ENCODE assay signal across 1 cellular context in the genomic region with DNA sequence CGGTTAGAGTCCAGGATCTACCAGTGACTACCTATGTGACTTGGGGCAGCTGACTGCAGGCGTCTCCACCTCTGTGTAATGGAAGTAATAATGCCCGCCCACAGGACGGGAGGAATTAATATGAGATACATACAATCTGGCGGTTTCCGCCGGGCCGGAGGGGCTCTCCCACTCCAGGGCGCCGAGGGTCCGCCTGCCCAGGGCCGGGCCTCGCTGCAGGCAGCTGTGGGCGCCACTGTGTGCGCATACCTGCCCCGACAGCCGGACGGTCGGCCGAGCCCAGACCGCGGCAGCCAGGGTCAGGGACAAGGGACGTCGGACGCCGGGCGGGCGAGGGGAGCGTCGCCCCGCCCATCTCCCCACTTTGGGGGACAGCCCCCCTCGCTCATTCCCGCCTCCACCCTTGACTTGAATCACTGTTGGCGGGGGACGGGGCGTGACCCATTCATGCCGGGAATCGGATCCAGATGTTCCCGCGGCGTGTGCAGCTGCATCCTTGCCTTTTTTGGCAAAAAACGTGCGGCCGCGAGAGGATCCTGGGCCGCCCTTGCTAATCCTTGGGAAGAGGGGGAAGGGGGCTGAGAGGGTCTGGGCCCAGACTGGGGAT.
TF ChIP-seq lines count a peak whose summit lies in the region.

No MANE protein-coding gene starts in this region.

TF ChIP-seq in H1, 55 proteins besides CTCF, POLR2A, EP300 and RAD21:
- TF ChIP-seq TBP (IDR thresholded peaks at IDR 0.05; ENCODE audit: low read depth, low read length) (peak; percentile 82), TAF7 (optimal IDR thresholded peaks at IDR 0.05; ENCODE audit: borderline replicate concordance, low read depth, low read length) (peak; percentile 73), POLR2AphosphoS5 (IDR thresholded peaks at IDR 0.05; ENCODE audit: low read depth, low read length) (peak; percentile 86), POU5F1 (IDR thresholded peaks at IDR 0.05; ENCODE audit: low read depth, low read length) (no peak), TEAD4 (IDR thresholded peaks at IDR 0.05; ENCODE audit: low read depth, low read length) (peak; percentile 65; the same call in 1 of the 2 replicates), CEBPB (IDR thresholded peaks at IDR 0.05; ENCODE audit: low read depth, low read length) (no peak), ASH2L (IDR thresholded peaks at IDR 0.05; ENCODE audit: low read length) (peak; percentile 56), GTF2F1 (IDR thresholded peaks at IDR 0.05; ENCODE audit: borderline replicate concordance, low read depth, low read length) (peak; percentile 48; the same call in 1 of the 2 replicates), SRF (IDR thresholded peaks at IDR 0.05; ENCODE audit: low read depth, low read length) (peak; percentile 99), TAF1 (IDR thresholded peaks at IDR 0.05; ENCODE audit: low read depth, low read length) (peak; percentile 76), RBBP5 (IDR thresholded peaks at IDR 0.05; ENCODE audit: borderline replicate concordance, low read depth, low read length) (0 out of 2 replicates have a peak, but pooled peaks have one; percentile 43), TCF12 (IDR thresholded peaks at IDR 0.05; ENCODE audit: low read depth, low read length) (peak; percentile 84; the same call in 1 of the 2 replicates), EGR1 (IDR thresholded peaks at IDR 0.05; ENCODE audit: borderline replicate concordance, low read depth, low read length) (no peak), CREB1 (IDR thresholded peaks at IDR 0.05) (peak; percentile 12; the same call in 1 of the 2 replicates), SUZ12 (IDR thresholded peaks at IDR 0.05; ENCODE audit: low read length) (no peak), JUN (IDR thresholded peaks at IDR 0.05; ENCODE audit: low read depth, low read length) (0 out of 2 replicates have a peak, but pooled peaks have one; percentile 2), FOSL1 (IDR thresholded peaks at IDR 0.05; ENCODE audit: insufficient read depth, low read depth, low read length) (no peak), KDM4A (IDR thresholded peaks at IDR 0.05; ENCODE audit: low read depth, low read length, severe bottlenecking) (peak; percentile 31), ZNF274 (IDR thresholded peaks at IDR 0.05; ENCODE audit: borderline replicate concordance, extremely low read depth, low read length) (no peak), PHF8 (conservative IDR thresholded peaks at IDR 0.05; ENCODE audit: low read depth, low read length) (peak; percentile 59; the same call in 1 of the 2 replicates), YY1 (IDR thresholded peaks at IDR 0.05; ENCODE audit: low read depth, low read length) (0 out of 2 replicates have a peak, but pooled peaks have one; percentile 7), MAFK (IDR thresholded peaks at IDR 0.05; ENCODE audit: low read depth, low read length) (no peak), SIN3A (conservative IDR thresholded peaks at IDR 0.05 in 1 of 2, IDR thresholded peaks at IDR 0.05 in 1 of 2; ENCODE audit: low read depth in 1 of 2, low read length in 2 of 2) (peak in 1 of 2 experiments; percentile 61; a peak in 1 of 4 replicates), BCL11A (IDR thresholded peaks at IDR 0.05; ENCODE audit: low read depth in 2 of 2, low read length in 2 of 2) (no peak), NANOG (IDR thresholded peaks at IDR 0.05; ENCODE audit: insufficient read depth, low read depth, low read length, poor library complexity, severe bottlenecking) (peak; percentile 55), CHD1 (IDR thresholded peaks at IDR 0.05; ENCODE audit: low read depth, low read length) (no peak), HDAC2 (IDR thresholded peaks at IDR 0.05; ENCODE audit: borderline replicate concordance in 1 of 2, low read depth in 2 of 2, low read length in 2 of 2) (peak in 1 of 2 experiments; percentile 88; a peak in 1 of 4 replicates), SP1 (IDR thresholded peaks at IDR 0.05; ENCODE audit: low read depth, low read length) (peak; percentile 71)
- TF ChIP-seq, protein P1, sequence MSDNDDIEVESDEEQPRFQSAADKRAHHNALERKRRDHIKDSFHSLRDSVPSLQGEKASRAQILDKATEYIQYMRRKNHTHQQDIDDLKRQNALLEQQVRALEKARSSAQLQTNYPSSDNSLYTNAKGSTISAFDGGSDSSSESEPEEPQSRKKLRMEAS (IDR thresholded peaks at IDR 0.05), result peak; percentile 77; the same call in 1 of the 2 replicates
- TF ChIP-seq, protein P2, sequence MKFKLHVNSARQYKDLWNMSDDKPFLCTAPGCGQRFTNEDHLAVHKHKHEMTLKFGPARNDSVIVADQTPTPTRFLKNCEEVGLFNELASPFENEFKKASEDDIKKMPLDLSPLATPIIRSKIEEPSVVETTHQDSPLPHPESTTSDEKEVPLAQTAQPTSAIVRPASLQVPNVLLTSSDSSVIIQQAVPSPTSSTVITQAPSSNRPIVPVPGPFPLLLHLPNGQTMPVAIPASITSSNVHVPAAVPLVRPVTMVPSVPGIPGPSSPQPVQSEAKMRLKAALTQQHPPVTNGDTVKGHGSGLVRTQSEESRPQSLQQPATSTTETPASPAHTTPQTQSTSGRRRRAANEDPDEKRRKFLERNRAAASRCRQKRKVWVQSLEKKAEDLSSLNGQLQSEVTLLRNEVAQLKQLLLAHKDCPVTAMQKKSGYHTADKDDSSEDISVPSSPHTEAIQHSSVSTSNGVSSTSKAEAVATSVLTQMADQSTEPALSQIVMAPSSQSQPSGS (IDR thresholded peaks at IDR 0.05; ENCODE audit: low read length), result 0 out of 2 replicates have a peak, but pooled peaks have one; percentile 59
